ENCODE assay signal across 26 cellular contexts in the genomic region with DNA sequence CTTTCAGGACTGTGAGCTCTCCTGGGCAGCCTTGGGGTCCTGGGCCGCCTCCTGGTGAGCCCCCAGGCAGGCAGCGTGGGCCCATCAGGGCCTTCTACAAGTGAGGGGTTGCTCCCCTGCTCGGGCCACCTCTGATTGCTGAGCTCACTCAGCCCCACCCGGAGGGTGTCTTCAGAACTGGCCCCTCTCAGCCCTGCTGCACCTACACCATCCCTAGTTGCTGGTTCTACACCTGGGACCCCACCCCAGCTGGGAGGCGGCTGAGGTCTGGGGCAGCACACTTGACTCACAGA. TPM values are rescaled to one million over a fixed set of nuclear protein-coding genes. Genes with fewer than 3 reads are reported as not detected.
"Had no signal": no experiment of that assay in that cellular context is flagged by ENCODE, and none has a peak within 500 bp of the region (broad histone marks: within the 10 kb centered on the region; RNA-seq: fewer than 3 reads in every experiment).

No MANE protein-coding gene starts in this region.

- H2AFZ ChIP-seq: hepatocyte had no signal

- H3K36me3 Mint-ChIP-seq: memory B cell, type B pancreatic cell had no signal

- H3K36me3 ChIP-seq: cardiac muscle cell, thoracic aorta, vagina had no signal

- H3K9me3 Mint-ChIP-seq: activated CD4-positive, alpha-beta memory T cell treated with anti-CD3 and anti-CD28 coated beads, Interleukin-2, amount 10 ng/mL, durations not matched to agents 7 days and 5 days; activated T-cell treated with anti-CD3 and anti-CD28 coated beads, Interleukin-2, amount 50 U/mL, for 72 hours; memory B cell; type B pancreatic cell had no signal

- DNase-seq: activated CD4-positive, alpha-beta memory T cell treated with anti-CD3 and anti-CD28 coated beads, Interleukin-2, amount 10 ng/mL, durations not matched to agents 7 days and 5 days; activated CD4-positive, alpha-beta T cell treated with anti-CD3 and anti-CD28 coated beads for 48 hours; activated effector memory CD4-positive, alpha-beta T cell treated with anti-CD3 and anti-CD28 coated beads, Interleukin-2, amount 50 U/mL, for 16 hours; activated naive CD4-positive, alpha-beta T cell treated with anti-CD3 and anti-CD28 coated beads, Interleukin-2, amount 50 U/mL, for 16 hours; activated T-cell treated with anti-CD3 and anti-CD28 coated beads, Interleukin-2, amount 50 U/mL, for 72 hours; anterior cingulate cortex; body of pancreas; effector CD4-positive, alpha-beta T cell; foreskin keratinocyte; posterior cingulate gyrus; stimulated activated CD4-positive, alpha-beta T cell treated with anti-CD3 and anti-CD28 coated beads, Interleukin-4, amount 100 ng/mL, for 24 hours; stimulated activated naive CD4-positive, alpha-beta T cell treated with Interleukin-2 at 50 U/mL for 16 hours; T-helper 1 cell; T-helper 9 cell had no signal

- H3K4me3 ChIP-seq: body of pancreas, cardiac muscle cell, hepatocyte, thoracic aorta, vagina had no signal

- H3K4me1 ChIP-seq: foreskin keratinocyte had no signal

- ATAC-seq: activated T-cell treated with anti-CD3 and anti-CD28 coated beads, Interleukin-2, amount 50 U/mL, for 72 hours; body of pancreas; foreskin keratinocyte; sciatic nerve had no signal

- H3K79me2 ChIP-seq: hepatocyte had no signal

- H3K4me2 ChIP-seq: hepatocyte had no signal

- H3K9me3 ChIP-seq: body of pancreas, thoracic aorta, vagina had no signal

- H3K27me3 ChIP-seq: hepatocyte, vagina had no signal

- H3K27ac ChIP-seq: body of pancreas, cardiac muscle cell, foreskin keratinocyte, hepatocyte, thoracic aorta, vagina had no signal

- H3K27ac Mint-ChIP-seq: activated CD4-positive, alpha-beta memory T cell treated with anti-CD3 and anti-CD28 coated beads, Interleukin-2, amount 10 ng/mL, durations not matched to agents 7 days and 5 days; activated T-cell treated with anti-CD3 and anti-CD28 coated beads, Interleukin-2, amount 50 U/mL, for 72 hours; memory B cell; type B pancreatic cell had no signal

- H3K4me3 Mint-ChIP-seq: activated CD4-positive, alpha-beta memory T cell treated with anti-CD3 and anti-CD28 coated beads, Interleukin-2, amount 10 ng/mL, durations not matched to agents 7 days and 5 days; activated T-cell treated with anti-CD3 and anti-CD28 coated beads, Interleukin-2, amount 50 U/mL, for 72 hours; memory B cell; type B pancreatic cell had no signal

RNA-seq across cellular contexts. Expression of a gene that starts 2.0 kb away (rescaled TPM):
- total RNA-seq: activated CD4-positive, alpha-beta memory T cell treated with anti-CD3 and anti-CD28 coated beads, Interleukin-2, amount 10 ng/mL, durations not matched to agents 7 days and 5 days; activated T-cell treated with anti-CD3 and anti-CD28 coated beads, Interleukin-2, amount 50 U/mL, for 72 hours; foreskin keratinocyte; liver; omental fat pad; renal cortical epithelial cell; vagina had no signal
- polyA plus RNA-seq: esophagus, neural cell had no signal

RNA-seq across cellular contexts. Expression of a gene that starts 26.8 kb away (rescaled TPM):
- total RNA-seq: foreskin keratinocyte, omental fat pad, renal cortical epithelial cell, vagina had no signal
- polyA plus RNA-seq: neural cell had no signal
